In genomic region chr15:48550822-48551525, GRCh38 we compare ENCODE assay signal across 18 cellular contexts.
DNase-seq lines count a peak whose midpoint lies in the region; FAIRE-seq and TF ChIP-seq lines count a peak whose summit lies in the region.
"Had no signal": no experiment of that assay in that cellular context is flagged by ENCODE, and none has a peak within 500 bp of the region (broad histone marks: within the 10 kb centered on the region; RNA-seq: fewer than 3 reads in every experiment).

No MANE protein-coding gene starts in this region.

- CTCF ChIA-PET in activated naive CD4-positive, alpha-beta T cell treated with anti-CD3 and anti-CD28 coated beads, Interleukin-2, amount 10 ng/mL, durations not matched to agents 7 days and 5 days (lab: Charles Lee): no interaction called here

- no peaks in the 10 kb centered on the region for H3K9me3 ChIP-seq in left ventricle myocardium inferior (replicated peaks)
- no peaks in the 10 kb centered on the region for H3K9me3 ChIP-seq in thyroid gland

- H3K27me3 ChIP-seq in bronchial epithelial cell (ENCODE audit: control insufficient read depth, insufficient read depth, low read length) (no peaks in the 10 kb centered on the region), left ventricle myocardium inferior (ENCODE audit: low read depth) (no peaks in the 10 kb centered on the region), thyroid gland (no peaks in the 10 kb centered on the region)

- FAIRE-seq in bronchial epithelial cell (lab: Jason Lieb, UNC): no peak
- FAIRE-seq: H1 had no signal

- no peak overlapping the region for H3K27ac Mint-ChIP-seq in activated naive CD4-positive, alpha-beta T cell treated with anti-CD3 and anti-CD28 coated beads, Interleukin-2, amount 10 ng/mL, durations not matched to agents 7 days and 5 days
- H3K27ac Mint-ChIP-seq: CD8-positive, alpha-beta T cell had no signal

- peaks cover 54% of the 10 kb centered on the region for H3K4me1 ChIP-seq in left ventricle myocardium inferior
- H3K4me1 ChIP-seq in thyroid gland: peaks cover 0 to under 1% of the 10 kb centered on the region in 2 donors

- 96% methylated on average over 3 of the region's 3 CpGs for WGBS in thyroid gland, 2 donors

- no peaks in the 10 kb centered on the region for H3K36me3 Mint-ChIP-seq in activated naive CD4-positive, alpha-beta T cell treated with anti-CD3 and anti-CD28 coated beads, Interleukin-2, amount 10 ng/mL, durations not matched to agents 7 days and 5 days
- H3K36me3 Mint-ChIP-seq: CD8-positive, alpha-beta T cell had no signal

- peak overlapping the region; percentile 26 for H3K27ac ChIP-seq in left ventricle myocardium inferior (replicated peaks)
- no peak overlapping the region for H3K27ac ChIP-seq in thyroid gland
- H3K27ac ChIP-seq: HL-60, KMS-11 had no signal

- TF ChIP-seq POLR2A in thyroid gland (IDR thresholded peaks at IDR 0.05): no peak

- H3K36me3 ChIP-seq in bronchial epithelial cell (ENCODE audit: control insufficient read depth, insufficient read depth, low read length): no peaks in the 10 kb centered on the region
- H3K36me3 ChIP-seq in left ventricle myocardium inferior: no peaks in the 10 kb centered on the region
- no peaks in the 10 kb centered on the region for H3K36me3 ChIP-seq in thyroid gland

- H3K4me3 ChIP-seq in bronchial epithelial cell (ENCODE audit: low read depth, low read length): no peak overlapping the region
- no peak overlapping the region for H3K4me3 ChIP-seq in left ventricle myocardium inferior
- H3K4me3 ChIP-seq in thyroid gland (replicated peaks in 1 of 3): no peak overlapping the region

- TF ChIP-seq CTCF in bronchial epithelial cell (IDR thresholded peaks at IDR 0.05; ENCODE audit: insufficient read depth, low read length, severe bottlenecking) (no peak), left ventricle myocardium inferior (IDR thresholded peaks at IDR 0.05; ENCODE audit: borderline replicate concordance) (no peak), thyroid gland (IDR thresholded peaks at IDR 0.05) (no peak)

- no peaks in the 10 kb centered on the region for H3K9me3 Mint-ChIP-seq in activated naive CD4-positive, alpha-beta T cell treated with anti-CD3 and anti-CD28 coated beads, Interleukin-2, amount 10 ng/mL, durations not matched to agents 7 days and 5 days
- H3K9me3 Mint-ChIP-seq: CD8-positive, alpha-beta T cell had no signal

- DNase-seq in OCI-M1 (lab: John Stamatoyannopoulos, UW) (peak; percentile 39), bronchial epithelial cell (ENCODE audit: low read depth) (peak; percentile 6), left ventricle myocardium inferior (no peak), renal cortical epithelial cell (ENCODE audit: low read depth) (peak; percentile 11), COLO668 (lab: John Stamatoyannopoulos, UW; ENCODE audit: unreplicated experiment) (no peak), thyroid gland (no peak)
- DNase-seq in activated naive CD4-positive, alpha-beta T cell treated with anti-CD3 and anti-CD28 coated beads, Interleukin-2, amount 10 ng/mL, durations not matched to agents 7 days and 5 days: no peak
- DNase-seq: ACHN; CD8-positive, alpha-beta T cell; NCI-H1092 treated with DMSO at 0.1 percent for 48 hours; NCI-H1694; NCI-H2107; NCI-H345; NCI-H69; NK-92 treated with Interleukin-12 subunit alpha and Interleukin-12 subunit beta, amount 100 ng/mL, for 24 hours had no signal

- H3K27me3 Mint-ChIP-seq in activated naive CD4-positive, alpha-beta T cell treated with anti-CD3 and anti-CD28 coated beads, Interleukin-2, amount 10 ng/mL, durations not matched to agents 7 days and 5 days: peaks cover 4% of the 10 kb centered on the region

- intact Hi-C loops in left ventricle myocardium inferior (cut with micrococcal nuclease) (no loop called here), thyroid gland (cut with DNase I) (no loop called here)

- H3K4me1 Mint-ChIP-seq in activated naive CD4-positive, alpha-beta T cell treated with anti-CD3 and anti-CD28 coated beads, Interleukin-2, amount 10 ng/mL, durations not matched to agents 7 days and 5 days: no peaks in the 10 kb centered on the region

- H3K4me3 Mint-ChIP-seq in activated naive CD4-positive, alpha-beta T cell treated with anti-CD3 and anti-CD28 coated beads, Interleukin-2, amount 10 ng/mL, durations not matched to agents 7 days and 5 days: no peak overlapping the region
- H3K4me3 Mint-ChIP-seq: CD8-positive, alpha-beta T cell had no signal

Comparison
In these comparisons a context has a peak if more than half of its experiments do, and no peak if none do; other contexts are left out.
1. DNase-seq: peak in OCI-M1 (single experiment), bronchial epithelial cell (single experiment) and renal cortical epithelial cell (single experiment); none in left ventricle myocardium inferior (single experiment), activated naive CD4-positive, alpha-beta T cell treated with anti-CD3 and anti-CD28 coated beads, Interleukin-2, amount 10 ng/mL, durations not matched to agents 7 days and 5 days (single experiment), COLO668 (single experiment) and thyroid gland (0 of 2).